Comparison of ENCODE assay signal across 21 cellular contexts in genomic region chr9:132780230-132781007, GRCh38.
DNase-seq lines count a peak whose midpoint lies in the region; ATAC-seq, FAIRE-seq and TF ChIP-seq lines count a peak whose summit lies in the region.
"Had no signal": no experiment of that assay in that cellular context is flagged by ENCODE, and none has a peak within 500 bp of the region (broad histone marks: within the 10 kb centered on the region; RNA-seq: fewer than 3 reads in every experiment).

No MANE protein-coding gene starts in this region.

- no peaks in the 10 kb centered on the region for H3K9me2 ChIP-seq in SK-N-SH

- ATAC-seq in SK-N-SH treated with all-trans-retinoic acid at 6 μM for 48 hours: no peak
- ATAC-seq in GM12878: peak; percentile 76
- ATAC-seq: left ventricle myocardium superior, mucosa of descending colon, T-helper 17 cell had no signal

- RAD21 ChIA-PET in GM12878 (lab: Charles Lee; ENCODE audit: unreplicated experiment): interaction anchor here (1.0 kb wide), 2 partner anchors 12 to 700 kb away, joined by 3 to 4 read pairs; partner anchors contain the start of gene MED27

- H3K9me3 ChIP-seq in SK-N-SH (no peaks in the 10 kb centered on the region), GM12878 (replicated peaks; ENCODE audit: control insufficient read depth, insufficient read depth, low read length) (no peaks in the 10 kb centered on the region), smooth muscle cell (replicated peaks; ENCODE audit: low read depth) (no peaks in the 10 kb centered on the region), MG63 (no peaks in the 10 kb centered on the region)
- H3K9me3 ChIP-seq: BLaER1, mucosa of descending colon, right atrium auricular region, transverse colon had no signal

- no peak for FAIRE-seq in RCC 7860 (lab: Jason Lieb, UNC)
- FAIRE-seq in GM12878 (lab: Jason Lieb, UNC): no peak

- DNase-seq in SK-N-SH (peak; percentile 52), RCC 7860 (ENCODE audit: low spot score) (peak; percentile 15), GM12878 (ENCODE audit: low read depth, low spot score) (peak; percentile 8), smooth muscle cell (lab: John Stamatoyannopoulos, UW; ENCODE audit: unreplicated experiment) (no peak), Ammon's horn (ENCODE audit: low spot score) (no peak), NCI-H1417 treated with DMSO at 0.1 percent for 48 hours (lab: John Stamatoyannopoulos, UW) (no peak), MG63 (no peak)
- DNase-seq: activated gamma-delta T cell, head of caudate nucleus, left ventricle myocardium superior, mucosa of descending colon, NCI-H1436, NCI-H2171 treated with DMSO at 0.1 percent for 48 hours, SIG-M5, T-helper 17 cell, transverse colon had no signal

- H3K27me3 ChIP-seq in SK-N-SH (ENCODE audit: insufficient read depth) (no peaks in the 10 kb centered on the region; the same call in 1 of the 2 replicates), GM12878 (replicated peaks in 1 of 2; ENCODE audit: control insufficient read depth in 2 of 2, insufficient read depth in 2 of 2, low read length in 1 of 2) (no peaks in the 10 kb centered on the region), smooth muscle cell (ENCODE audit: low read depth) (no peaks in the 10 kb centered on the region), MG63 (no peaks in the 10 kb centered on the region)
- H3K27me3 ChIP-seq: BLaER1, right atrium auricular region had no signal

- TF ChIP-seq EP300 in SK-N-SH (IDR thresholded peaks at IDR 0.05; ENCODE audit: borderline replicate concordance in 1 of 2, low read depth in 1 of 2, low read length in 1 of 2): no peak
- TF ChIP-seq EP300 in GM12878 (IDR thresholded peaks at IDR 0.05; ENCODE audit: borderline replicate concordance in 1 of 2, control insufficient read depth in 1 of 2, low read depth in 2 of 2, low read length in 2 of 2): no peak

- H2AFZ ChIP-seq in SK-N-SH (ENCODE audit: low read depth) (no peak overlapping the region), GM12878 (ENCODE audit: control insufficient read depth, low read depth, low read length) (no peak overlapping the region), smooth muscle cell (ENCODE audit: low read depth) (no peak overlapping the region)

- H3K36me3 ChIP-seq in SK-N-SH (replicated peaks in 1 of 2; ENCODE audit: control insufficient read depth in 1 of 2, insufficient read depth in 2 of 2, low read length in 1 of 2): no peaks in the 10 kb centered on the region
- no peaks in the 10 kb centered on the region for H3K36me3 ChIP-seq in GM12878 (ENCODE audit: control insufficient read depth in 2 of 2, insufficient read depth in 2 of 2, low read length in 1 of 2)
- no peaks in the 10 kb centered on the region for H3K36me3 ChIP-seq in smooth muscle cell (ENCODE audit: low read depth)
- H3K36me3 ChIP-seq in MG63: no peaks in the 10 kb centered on the region
- H3K36me3 ChIP-seq: BLaER1, right atrium auricular region, transverse colon had no signal

- intact Hi-C loops in GM12878 (cut with micrococcal nuclease; ENCODE audit: unreplicated experiment): no loop called here

- H3F3A ChIP-seq in SK-N-SH (replicated peaks; ENCODE audit: insufficient read depth) (no peaks in the 10 kb centered on the region), smooth muscle cell (ENCODE audit: low read depth) (no peaks in the 10 kb centered on the region)

- 60% methylated on average over 8 of the region's 8 CpGs for WGBS in SK-N-SH (ENCODE audit: low lambda C conversion rate)
- 48% methylated on average over 8 of the region's 8 CpGs for WGBS in GM12878 (ENCODE audit: insufficient coverage, insufficient replicate concordance, low lambda C conversion rate, missing lambda C conversion rate)
- 51% methylated on average over 8 of the region's 8 CpGs for WGBS in smooth muscle cell (ENCODE audit: low lambda C conversion rate)

- TF ChIP-seq RAD21 in SK-N-SH (IDR thresholded peaks at IDR 0.05; ENCODE audit: low read length) (no peak), GM12878 (IDR thresholded peaks at IDR 0.05; ENCODE audit: insufficient read depth, low read depth, low read length) (no peak)

- SMC1A ChIA-PET in GM12878 (lab: Charles Lee; ENCODE audit: uncharacterized antibody, unreplicated experiment): interaction anchor here (1.0 to 1.2 kb wide), 2 partner anchors 11 to 49 kb away, joined by 3 read pairs; no protein-coding TSS in a partner anchor

- H3K4me2 ChIP-seq in SK-N-SH: no peak overlapping the region
- H3K4me2 ChIP-seq in GM12878 (ENCODE audit: control insufficient read depth, insufficient read depth): no peak overlapping the region
- H3K4me2 ChIP-seq in smooth muscle cell: peak overlapping the region; percentile 47
- H3K4me2 ChIP-seq: BLaER1 had no signal

- no peak overlapping the region for H3K9ac ChIP-seq in SK-N-SH
- H3K9ac ChIP-seq in GM12878 (ENCODE audit: control insufficient read depth, insufficient read depth, low read length): no peak overlapping the region
- no peak overlapping the region for H3K9ac ChIP-seq in smooth muscle cell (ENCODE audit: low read depth)
- H3K9ac ChIP-seq: BLaER1 had no signal

- no TSS peak for BruUV-seq in GM12878 (replicated peaks; lab: Mats Ljungman, UMichigan)

- POLR2A ChIA-PET in SK-N-SH (lab: Yijun Ruan, JAX) (no interaction called here), GM12878 (lab: Charles Lee) (interaction anchor here (1.3 kb wide), 1 partner anchor 11 kb away, joined by 3 read pairs; no protein-coding TSS in a partner anchor)

- TF ChIP-seq CTCF in SK-N-SH (IDR thresholded peaks at IDR 0.05) (no peak), GM12878 (IDR thresholded peaks at IDR 0.05 in 2 of 3, conservative IDR thresholded peaks at IDR 0.05 in 1 of 3; ENCODE audit: control insufficient read depth in 2 of 3, extremely low read depth in 1 of 3, insufficient read depth in 1 of 3, low read depth in 3 of 3, low read length in 3 of 3) (no peak), smooth muscle cell (IDR thresholded peaks at IDR 0.05; ENCODE audit: borderline replicate concordance, insufficient read depth, poor library complexity, severe bottlenecking) (no peak)

- H3K4me1 ChIP-seq in SK-N-SH (ENCODE audit: control insufficient read depth in 1 of 2, insufficient read depth in 2 of 2, low read depth in 1 of 2, low read length in 1 of 2) (peaks cover 0 to 9% of the 10 kb centered on the region in 2 experiments; a peak in 1 of 4 replicates), GM12878 (ENCODE audit: control insufficient read depth, insufficient read depth, low read length) (no peaks in the 10 kb centered on the region), smooth muscle cell (ENCODE audit: low read depth) (peaks cover 6% of the 10 kb centered on the region)
- H3K4me1 ChIP-seq: right atrium auricular region, transverse colon had no signal

- in situ Hi-C loops in GM12878 (cut with MboI): no loop called here

- H3K79me2 ChIP-seq in SK-N-SH (ENCODE audit: insufficient read depth) (no peaks in the 10 kb centered on the region), GM12878 (ENCODE audit: control insufficient read depth, insufficient read depth, low read length) (no peaks in the 10 kb centered on the region), smooth muscle cell (ENCODE audit: low read depth) (no peaks in the 10 kb centered on the region)

- CTCF ChIA-PET in SK-N-SH (lab: Yijun Ruan, JAX) (interaction anchor here (1.0 to 3.0 kb wide), 3 partner anchors 12 to 206 kb away, joined by 3 to 14 read pairs (median 5); no protein-coding TSS in a partner anchor), GM12878 (lab: Yijun Ruan, JAX) (interaction anchor here (1.5 to 2.0 kb wide), 2 partner anchors 8 to 12 kb away, joined by 4 to 9 read pairs; no protein-coding TSS in a partner anchor)

- H3K27ac ChIP-seq in SK-N-SH (ENCODE audit: low read depth in 2 of 2, low read length in 1 of 2) (no peak overlapping the region), GM12878 (ENCODE audit: control insufficient read depth, insufficient read depth) (no peak overlapping the region), smooth muscle cell (ENCODE audit: low read depth) (no peak overlapping the region)
- H3K27ac ChIP-seq: 22Rv1, BLaER1, right atrium auricular region, transverse colon, VCaP had no signal

- TF ChIP-seq POLR2A in GM12878 (IDR thresholded peaks at IDR 0.05; ENCODE audit: low read depth, low read length): no peak

- H4K20me1 ChIP-seq in SK-N-SH (ENCODE audit: insufficient read depth) (no peaks in the 10 kb centered on the region), GM12878 (ENCODE audit: control insufficient read depth, insufficient read depth) (no peaks in the 10 kb centered on the region), smooth muscle cell (ENCODE audit: low read depth) (no peaks in the 10 kb centered on the region)
- H4K20me1 ChIP-seq: BLaER1 had no signal

- H3K4me3 ChIP-seq in SK-N-SH (ENCODE audit: low read depth in 2 of 2, low read length in 1 of 2): no peak overlapping the region
- H3K4me3 ChIP-seq in GM12878: no peak overlapping the region
- H3K4me3 ChIP-seq in smooth muscle cell: no peak overlapping the region
- H3K4me3 ChIP-seq in MG63: no peak overlapping the region
- H3K4me3 ChIP-seq: BLaER1, mucosa of descending colon, right atrium auricular region, transverse colon had no signal

TF ChIP-seq in SK-N-SH, 30 proteins besides CTCF, POLR2A, EP300 and RAD21 (continues in another document):
- no peak for TF ChIP-seq USF2 (IDR thresholded peaks at IDR 0.05; ENCODE audit: borderline replicate concordance, low read depth, low read length)

TF ChIP-seq in SK-N-SH treated with all-trans-retinoic acid at 6 μM for 48 hours, 23 proteins besides CTCF, POLR2A, EP300 and RAD21 (continues in another document):
- TF ChIP-seq ISL1 (CRISPR knock-in tag; IDR thresholded peaks at IDR 0.05) (no peak), ARNTL (CRISPR knock-in tag; IDR thresholded peaks at IDR 0.05; ENCODE audit: borderline replicate concordance, low read depth) (no peak), ZNF70 (CRISPR knock-in tag; IDR thresholded peaks at IDR 0.05) (no peak), GLIS3 (CRISPR knock-in tag; IDR thresholded peaks at IDR 0.05) (no peak)

TF ChIP-seq in GM12878, 131 proteins besides CTCF, POLR2A, EP300 and RAD21 (continues in another document):
- TF ChIP-seq ZBTB33 (IDR thresholded peaks at IDR 0.05): no peak

Comparison
In these comparisons a context has a peak if more than half of its experiments do, and no peak if none do; other contexts are left out.
1. DNase-seq: peak in SK-N-SH (single experiment), RCC 7860 (single experiment) and GM12878 (single experiment); none in smooth muscle cell (single experiment), Ammon's horn (single experiment), NCI-H1417 treated with DMSO at 0.1 percent for 48 hours (single experiment) and MG63 (single experiment).
2. Of the 26 proteins assayed by ChIP-seq in both GM12878 and SK-N-SH: peak only in GM12878: CHD2 and YY1; only in SK-N-SH: none; in both: none; in neither: 24.